In the genomic region with DNA sequence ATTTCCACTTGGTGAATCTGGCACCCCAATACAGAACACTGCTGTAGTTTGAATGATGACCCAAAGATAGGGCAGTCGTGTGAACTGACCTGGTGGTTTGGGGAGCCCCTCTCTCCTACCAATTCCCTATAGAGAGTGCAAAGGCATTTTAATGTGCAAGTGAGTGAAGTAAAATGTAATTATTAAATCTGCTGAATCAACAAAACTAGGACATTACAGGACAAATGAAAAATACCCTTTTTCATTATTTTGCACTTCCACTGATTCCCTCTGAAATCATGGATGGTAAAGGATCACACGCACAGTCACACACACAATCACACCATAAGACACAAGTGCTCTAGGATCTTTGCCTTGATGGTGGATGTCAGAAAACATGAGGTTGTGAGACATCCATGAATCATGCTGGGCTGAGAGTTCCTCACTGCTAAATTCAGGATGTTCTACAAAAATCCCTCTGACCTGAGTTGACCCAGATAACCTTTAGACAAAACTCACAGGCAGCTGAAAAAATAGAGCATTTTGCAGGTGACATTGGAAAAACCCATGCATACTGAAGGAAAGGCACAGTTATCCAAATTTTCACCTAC, we compare ENCODE assay signal across 21 cellular contexts.
A peak's percentile ranks its signal among the peaks of the same experiment; 100 is the strongest.
DNase-seq lines count a peak whose midpoint lies in the region; ATAC-seq, FAIRE-seq and TF ChIP-seq lines count a peak whose summit lies in the region.
"Had no signal": no experiment of that assay in that cellular context is flagged by ENCODE, and none has a peak within 500 bp of the region (broad histone marks: within the 10 kb centered on the region; RNA-seq: fewer than 3 reads in every experiment).

No MANE protein-coding gene starts in this region.

- H4K20me1 ChIP-seq in IMR-90 (ENCODE audit: insufficient read depth, low read length), result no peaks in the 10 kb centered on the region
- H4K20me1 ChIP-seq in K562 (replicated peaks; ENCODE audit: control insufficient read depth, insufficient read depth, low read length), result no peaks in the 10 kb centered on the region
- H4K20me1 ChIP-seq: BLaER1 had no signal

- H3K79me2 ChIP-seq in K562 (ENCODE audit: control insufficient read depth, insufficient read depth, low read length), result no peaks in the 10 kb centered on the region

- H3K9me3 ChIP-seq in IMR-90 (ENCODE audit: control insufficient read depth, insufficient read depth, low read length) (no peaks in the 10 kb centered on the region), K562 (replicated peaks; ENCODE audit: control insufficient read depth, insufficient read depth, low read depth, low read length) (no peaks in the 10 kb centered on the region)
- H3K9me3 ChIP-seq: SJCRH30 had no signal

- H3K4ac ChIP-seq in IMR-90 (ENCODE audit: low read depth, low read length), result peak overlapping the region; percentile 34; the same call in 1 of the 2 replicates

- H3K18ac ChIP-seq in IMR-90 (ENCODE audit: low read depth, low read length), result no peak overlapping the region; the same call in 1 of the 2 replicates

- H3K14ac ChIP-seq in IMR-90 (replicated peaks; ENCODE audit: low read depth, low read length), result no peak overlapping the region

- CTCF ChIA-PET in IMR-90 (lab: Yijun Ruan, JAX) (interaction anchor here (1.0 to 1.3 kb wide), 2 partner anchors 18 to 20 kb away, joined by 3 read pairs; no protein-coding TSS in a partner anchor), K562 (lab: Yijun Ruan, JAX; ENCODE audit: low intra/inter-chr PET ratio) (no interaction called here)

- H3K27me3 ChIP-seq in IMR-90 (ENCODE audit: control insufficient read depth, insufficient read depth, low read length) (no peaks in the 10 kb centered on the region; the same call in 1 of the 2 replicates), K562 (ENCODE audit: control insufficient read depth in 2 of 2, insufficient read depth in 2 of 2, low read length in 2 of 2) (no peaks in the 10 kb centered on the region)
- H3K27me3 ChIP-seq: BLaER1, SJCRH30 had no signal

- H3K9ac ChIP-seq in IMR-90 (ENCODE audit: low read depth, low read length) (no peak overlapping the region), K562 (ENCODE audit: insufficient read depth in 1 of 2, low read depth in 2 of 2, low read length in 2 of 2) (no peak overlapping the region)
- H3K9ac ChIP-seq: BLaER1 had no signal

- no peak overlapping the region for H3K23ac ChIP-seq in IMR-90 (ENCODE audit: low read depth, low read length)

- no peak overlapping the region for H2AK9ac ChIP-seq in IMR-90 (replicated peaks; ENCODE audit: low read depth, low read length, poor library complexity)

- H4K91ac ChIP-seq in IMR-90 (ENCODE audit: insufficient read depth, low read depth, low read length), result no peak overlapping the region

- H2AK5ac ChIP-seq in IMR-90 (ENCODE audit: low read depth, low read length), result no peak overlapping the region; the same call in 1 of the 2 replicates

- ATAC-seq in IMR-90 (ENCODE audit: low read depth) (no peak), K562 (no peak)
- ATAC-seq: PC-3, Right ventricle myocardium inferior, SK-N-SH treated with all-trans-retinoic acid at 6 μM for 48 hours had no signal

- H3K36me3 ChIP-seq in IMR-90 (ENCODE audit: control insufficient read depth, insufficient read depth, low read length), result no peaks in the 10 kb centered on the region
- no peaks in the 10 kb centered on the region for H3K36me3 ChIP-seq in K562 (ENCODE audit: control insufficient read depth, insufficient read depth, low read length)
- H3K36me3 ChIP-seq: BLaER1, SJCRH30 had no signal

- H3K9me1 ChIP-seq in IMR-90 (ENCODE audit: insufficient read depth, low read length) (peaks cover 7% of the 10 kb centered on the region), K562 (ENCODE audit: control insufficient read depth, insufficient read depth, low read length) (no peaks in the 10 kb centered on the region)

- TF ChIP-seq POLR2A in IMR-90 (IDR thresholded peaks at IDR 0.05; ENCODE audit: low read depth, low read length) (no peak), K562 (conservative IDR thresholded peaks at IDR 0.05) (no peak)

- TF ChIP-seq RAD21 in IMR-90 (IDR thresholded peaks at IDR 0.05; ENCODE audit: low read length) (no peak), K562 (CRISPR knock-in tag; conservative IDR thresholded peaks at IDR 0.05 in 1 of 2, IDR thresholded peaks at IDR 0.05 in 1 of 2) (no peak)

- no peaks in the 10 kb centered on the region for H3K79me1 ChIP-seq in IMR-90 (ENCODE audit: low read depth in 1 of 2, low read length in 2 of 2)

- H2AFZ ChIP-seq in IMR-90 (replicated peaks; ENCODE audit: low read length, poor library complexity) (no peak overlapping the region), K562 (ENCODE audit: low read depth, low read length) (no peak overlapping the region)

- no peak overlapping the region for H2BK15ac ChIP-seq in IMR-90 (ENCODE audit: low read depth, low read length)

- in situ Hi-C loops in IMR-90 (cut with MboI; ENCODE audit: low sequenced_read_pairs), result no loop called here
- in situ Hi-C loops in K562 (cut with MboI), result no loop called here

- dilution Hi-C loops in IMR-90 (cut with HindIII; ENCODE audit: low sequenced_read_pairs, unreplicated experiment), result no loop called here

- peaks cover 7% of the 10 kb centered on the region; the same call in 1 of the 2 replicates for H3K4me1 ChIP-seq in IMR-90 (ENCODE audit: control insufficient read depth, insufficient read depth, low read length)
- H3K4me1 ChIP-seq in K562 (replicated peaks in 1 of 2; ENCODE audit: control insufficient read depth in 2 of 2, insufficient read depth in 2 of 2, low read length in 2 of 2), result no peaks in the 10 kb centered on the region
- H3K4me1 ChIP-seq: SJCRH30 had no signal

- intact Hi-C loops in IMR-90 (cut with micrococcal nuclease) (no loop called here), K562 (cut with micrococcal nuclease) (no loop called here)

- H3K4me2 ChIP-seq in IMR-90 (ENCODE audit: low read depth, low read length), result no peak overlapping the region
- no peak overlapping the region for H3K4me2 ChIP-seq in K562 (ENCODE audit: insufficient read depth, low read length)
- H3K4me2 ChIP-seq: BLaER1 had no signal

- no peak overlapping the region for H2BK5ac ChIP-seq in IMR-90 (ENCODE audit: low read depth, low read length, poor library complexity, severe bottlenecking)

- FAIRE-seq in D721Med (lab: Jason Lieb, UNC), result peak; percentile 90
- no peak for FAIRE-seq in K562 (lab: Jason Lieb, UNC)
- FAIRE-seq: G401.6, H54 had no signal

- peak overlapping the region; percentile 60; the same call in 1 of the 2 replicates for H4K5ac ChIP-seq in IMR-90 (ENCODE audit: low read depth, low read length)

- no peak overlapping the region for H3K56ac ChIP-seq in IMR-90 (ENCODE audit: extremely low read depth, insufficient read depth, low read length)

- WGBS in IMR-90 (ENCODE audit: extremely low coverage in 2 of 2, insufficient read length in 1 of 2), 2 experiments, result no CpG with 5 or more reads among the region's 2 CpGs
- WGBS in K562 (ENCODE audit: insufficient coverage, low coverage, missing lambda C conversion rate), result 0% methylated on average over 2 of the region's 2 CpGs

- no peak for TF ChIP-seq EP300 in K562 (IDR thresholded peaks at IDR 0.05; ENCODE audit: low read length)

- H2BK20ac ChIP-seq in IMR-90 (ENCODE audit: low read depth, low read length), result peak overlapping the region; percentile 16; the same call in 1 of the 2 replicates

- DNase-seq in D721Med (ENCODE audit: insufficient read length, low spot score) (no peak), IMR-90 (peak; percentile 50), K562 (ENCODE audit: extremely low read depth in 1 of 4, low spot score in 3 of 4) (no peak), foreskin fibroblast (peak; percentile 61 to 76), GM19238 (ENCODE audit: insufficient read length, low spot score) (no peak), NCI-H446 (lab: John Stamatoyannopoulos, UW) (no peak), amygdala (lab: John Stamatoyannopoulos, UW) (no peak)
- DNase-seq: CD4-positive, CD25-positive, alpha-beta regulatory T cell; KG1; MM.1S; NCI-H1694; NCI-H2029 treated with DMSO at 0.1 percent for 48 hours; NCI-H524 treated with DMSO at 0.1 percent for 48 hours; NCI-H774; PC-3 had no signal

- TF ChIP-seq CTCF in D721Med (IDR thresholded peaks at IDR 0.05; ENCODE audit: insufficient read depth, missing control alignments) (no peak), IMR-90 (conservative IDR thresholded peaks at IDR 0.05; ENCODE audit: low read depth, low read length) (no peak), K562 (IDR thresholded peaks at IDR 0.05 in 2 of 3, conservative IDR thresholded peaks at IDR 0.05 in 1 of 3; ENCODE audit: insufficient read depth in 2 of 3, low read depth in 1 of 3, low read length in 3 of 3) (no peak), foreskin fibroblast (IDR thresholded peaks at IDR 0.05; ENCODE audit: low read depth, low read length) (no peak)

- POLR2A ChIA-PET in IMR-90 (lab: Charles Lee; ENCODE audit: unreplicated experiment), result no interaction called here
- POLR2A ChIA-PET in K562 (lab: Yijun Ruan, JAX), result no interaction called here

- H3K4me3 ChIP-seq in IMR-90 (ENCODE audit: insufficient read depth, low read depth, low read length) (no peak overlapping the region), K562 (no peak overlapping the region), foreskin fibroblast (ENCODE audit: low read depth in 1 of 2, low read length in 2 of 2) (no peak overlapping the region)
- H3K4me3 ChIP-seq: BLaER1, SJCRH30 had no signal

- BruUV-seq in IMR-90 (replicated peaks; lab: Mats Ljungman, UMichigan) (no TSS peak), K562 (replicated peaks; lab: Mats Ljungman, UMichigan) (no TSS peak)

- no peak overlapping the region for H3K27ac ChIP-seq in IMR-90 (ENCODE audit: insufficient read depth, low read length)
- no peak overlapping the region for H3K27ac ChIP-seq in K562 (ENCODE audit: extremely low read depth, low read depth, low read length)
- H3K27ac ChIP-seq: BLaER1, SJCRH30 had no signal

- H2BK120ac ChIP-seq in IMR-90 (ENCODE audit: low read depth, low read length), result peak overlapping the region; percentile 77; the same call in 1 of the 2 replicates

- no peak overlapping the region for H4K8ac ChIP-seq in IMR-90 (ENCODE audit: low read depth in 2 of 2, low read length in 2 of 2)

TF ChIP-seq in IMR-90, 13 proteins besides CTCF, POLR2A, EP300 and RAD21 (continues in another document):
- TF ChIP-seq, protein P1, sequence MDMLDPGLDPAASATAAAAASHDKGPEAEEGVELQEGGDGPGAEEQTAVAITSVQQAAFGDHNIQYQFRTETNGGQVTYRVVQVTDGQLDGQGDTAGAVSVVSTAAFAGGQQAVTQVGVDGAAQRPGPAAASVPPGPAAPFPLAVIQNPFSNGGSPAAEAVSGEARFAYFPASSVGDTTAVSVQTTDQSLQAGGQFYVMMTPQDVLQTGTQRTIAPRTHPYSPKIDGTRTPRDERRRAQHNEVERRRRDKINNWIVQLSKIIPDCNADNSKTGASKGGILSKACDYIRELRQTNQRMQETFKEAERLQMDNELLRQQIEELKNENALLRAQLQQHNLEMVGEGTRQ (IDR thresholded peaks at IDR 0.05; ENCODE audit: low read depth, low read length), result no peak

TF ChIP-seq in K562, 482 proteins besides CTCF, POLR2A, EP300 and RAD21 (continues in another document):
- TF ChIP-seq MAFK (IDR thresholded peaks at IDR 0.05; ENCODE audit: low read length) (peak; percentile 61), MAFF (IDR thresholded peaks at IDR 0.05; ENCODE audit: low read length) (peak; percentile 63), MAFG (tag; conservative IDR thresholded peaks at IDR 0.05) (peak; percentile 57), TRIM24 (IDR thresholded peaks at IDR 0.05) (no peak), C11orf30 (IDR thresholded peaks at IDR 0.05; ENCODE audit: low read depth) (peak; percentile 55; the same call in 1 of the 2 replicates)

Comparison
In these comparisons a context has a peak if more than half of its experiments do, and no peak if none do; other contexts are left out.
1. DNase-seq: peak in IMR-90 (single experiment) and foreskin fibroblast (2 of 2); none in D721Med (single experiment), K562 (0 of 4), GM19238 (single experiment), NCI-H446 (0 of 2) and amygdala (0 of 56).